Comparison of ENCODE assay signal across 8 cellular contexts in the genomic region with DNA sequence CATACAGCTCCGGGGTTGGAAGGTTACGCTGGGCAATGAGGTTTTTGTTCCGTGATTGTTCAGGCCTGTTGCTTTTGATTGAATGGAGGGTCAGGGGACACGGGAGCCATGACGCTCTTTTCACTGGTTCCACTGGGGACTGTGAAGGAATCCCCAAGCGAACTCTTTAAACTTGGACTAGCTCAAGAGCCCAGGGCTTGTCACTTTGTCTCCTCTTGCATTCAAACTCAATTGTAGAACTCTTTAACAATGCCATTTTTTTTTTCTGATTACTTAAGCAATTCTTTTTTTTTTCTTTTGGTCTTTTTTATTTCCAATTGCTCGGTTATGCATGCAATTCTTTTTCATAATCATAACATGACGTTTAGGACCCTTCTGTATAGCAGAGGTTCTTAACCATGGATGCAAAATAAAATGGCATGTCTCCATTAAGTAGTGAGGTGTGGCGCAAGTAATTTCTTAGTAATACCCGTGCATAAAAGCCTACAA. TPM values are rescaled to one million over a fixed set of nuclear protein-coding genes. Genes with fewer than 3 reads are reported as not detected.
DNase-seq lines count a peak whose midpoint lies in the region; ATAC-seq and TF ChIP-seq lines count a peak whose summit lies in the region.

No MANE protein-coding gene starts in this region.

- DNase-seq in CD14-positive monocyte (ENCODE audit: low spot score) = no peak
- DNase-seq in Jurkat, Clone E6-1 (ENCODE audit: low read depth, low spot score) = no peak
- no peak for DNase-seq in natural killer cell treated with Interleukin-12 subunit alpha and Interleukin-12 subunit beta and Interleukin-15 and Interleukin-18, amount 100 ng/mL, for 72 hours (ENCODE audit: low spot score)
- DNase-seq in left colon = no peak
- DNase-seq in activated CD8-positive, alpha-beta memory T cell treated with anti-CD3 and anti-CD28 coated beads, Interleukin-2, amount 50 U/mL, for 48 hours = no peak

- no peak overlapping the region for H3K27ac Mint-ChIP-seq in CD14-positive monocyte
- peak overlapping the region; percentile 57 to 59 for H3K27ac Mint-ChIP-seq in natural killer cell treated with Interleukin-12 subunit alpha and Interleukin-12 subunit beta and Interleukin-15 and Interleukin-18, amount 100 ng/mL, for 72 hours

- peaks cover 0 to 5% (median 0%) of the 10 kb centered on the region in 7 donors for H3K9me3 Mint-ChIP-seq in CD14-positive monocyte
- no peaks in the 10 kb centered on the region for H3K9me3 Mint-ChIP-seq in natural killer cell treated with Interleukin-12 subunit alpha and Interleukin-12 subunit beta and Interleukin-15 and Interleukin-18, amount 100 ng/mL, for 72 hours

- H3K36me3 Mint-ChIP-seq in CD14-positive monocyte = no peaks in the 10 kb centered on the region
- H3K36me3 Mint-ChIP-seq in natural killer cell treated with Interleukin-12 subunit alpha and Interleukin-12 subunit beta and Interleukin-15 and Interleukin-18, amount 100 ng/mL, for 72 hours = no peaks in the 10 kb centered on the region

- no peak for ATAC-seq in natural killer cell treated with Interleukin-12 subunit alpha and Interleukin-12 subunit beta and Interleukin-15 and Interleukin-18, amount 100 ng/mL, for 72 hours
- ATAC-seq in GM21786 (IDR thresholded peaks at IDR 0.05; ENCODE audit: unreplicated experiment) = no peak
- ATAC-seq in left colon = no peak
- ATAC-seq in HG02571 (IDR thresholded peaks at IDR 0.05; ENCODE audit: unreplicated experiment) = no peak

- peak overlapping the region; percentile 53 for H3K4me3 ChIP-seq in Jurkat, Clone E6-1 (ENCODE audit: low read length)

- TF ChIP-seq CTCF in CD14-positive monocyte (IDR thresholded peaks at IDR 0.05) = no peak

- peaks cover 19 to 21% (median 20%) of the 10 kb centered on the region in 3 donors for H3K27me3 Mint-ChIP-seq in CD14-positive monocyte (ENCODE audit: low read depth in 3 of 3)
- no peaks in the 10 kb centered on the region for H3K27me3 Mint-ChIP-seq in natural killer cell treated with Interleukin-12 subunit alpha and Interleukin-12 subunit beta and Interleukin-15 and Interleukin-18, amount 100 ng/mL, for 72 hours

- H3K4me1 Mint-ChIP-seq in CD14-positive monocyte = peaks cover 13% of the 10 kb centered on the region
- H3K4me1 Mint-ChIP-seq in natural killer cell treated with Interleukin-12 subunit alpha and Interleukin-12 subunit beta and Interleukin-15 and Interleukin-18, amount 100 ng/mL, for 72 hours (ENCODE audit: low read depth in 2 of 2) = peaks cover 23 to 25% of the 10 kb centered on the region in 2 donors

- H3K27ac ChIP-seq in cingulate gyrus (ENCODE audit: low read depth, low read length) = peak overlapping the region; percentile 7

- peak overlapping the region; percentile 77 to 89 for H3K4me3 Mint-ChIP-seq in CD14-positive monocyte
- peak overlapping the region; percentile 85 for H3K4me3 Mint-ChIP-seq in natural killer cell treated with Interleukin-12 subunit alpha and Interleukin-12 subunit beta and Interleukin-15 and Interleukin-18, amount 100 ng/mL, for 72 hours

- intact Hi-C loops in CD14-positive monocyte (cut with micrococcal nuclease) = loop anchor here in 1 of 2 donors (10.0 kb wide), 1 partner anchor 363 kb away; no protein-coding TSS in a partner anchor
- intact Hi-C loops in left colon (cut with DNase I, micrococcal nuclease) = loop anchor here in 1 of 2 donors (10.0 kb wide), 1 partner anchor 83 kb away; no protein-coding TSS in a partner anchor

RNA-seq across cellular contexts. Expression of gene BFSP1, which starts 0.4 kb away (rescaled TPM):
- polyA plus RNA-seq in CD14-positive monocyte = not detected
- 1.8 TPM for polyA plus RNA-seq in Jurkat, Clone E6-1 (2012; ENCODE audit: insufficient read depth, insufficient read length)
- total RNA-seq in natural killer cell treated with Interleukin-12 subunit alpha and Interleukin-12 subunit beta and Interleukin-15 and Interleukin-18, amount 100 ng/mL, for 72 hours = under 1 TPM; 0.14 to 0.20 TPM
- total RNA-seq in left colon = under 1 TPM; 0.20 to 0.34 TPM

RNA-seq across cellular contexts. Expression of gene DSTN, which starts 38.3 kb away (rescaled TPM):
- 10 to 100 TPM; 58.4 to 63.8 TPM for polyA plus RNA-seq in CD14-positive monocyte
- 116 TPM for polyA plus RNA-seq in Jurkat, Clone E6-1 (2012; ENCODE audit: insufficient read depth, insufficient read length)
- 10 to 100 TPM; 42.5 to 59.1 TPM for total RNA-seq in natural killer cell treated with Interleukin-12 subunit alpha and Interleukin-12 subunit beta and Interleukin-15 and Interleukin-18, amount 100 ng/mL, for 72 hours
- 100 to 1,000 TPM; 266 to 374 TPM for total RNA-seq in left colon

Comparison
In these comparisons a context has a peak if more than half of its experiments do, and no peak if none do; other contexts are left out.
1. H3K27ac Mint-ChIP-seq: peak in natural killer cell treated with Interleukin-12 subunit alpha and Interleukin-12 subunit beta and Interleukin-15 and Interleukin-18, amount 100 ng/mL, for 72 hours (2 of 2); none in CD14-positive monocyte (0 of 7).
2. RNA of gene DSTN, which starts 38.3 kb away (total RNA-seq): 266 to 374 TPM in left colon; 42.5 to 59.1 TPM in natural killer cell treated with Interleukin-12 subunit alpha and Interleukin-12 subunit beta and Interleukin-15 and Interleukin-18, amount 100 ng/mL, for 72 hours; every median in the first group is over 4 times any median in the second.